15 cellular contexts compared by ENCODE assay signal in the genomic region with DNA sequence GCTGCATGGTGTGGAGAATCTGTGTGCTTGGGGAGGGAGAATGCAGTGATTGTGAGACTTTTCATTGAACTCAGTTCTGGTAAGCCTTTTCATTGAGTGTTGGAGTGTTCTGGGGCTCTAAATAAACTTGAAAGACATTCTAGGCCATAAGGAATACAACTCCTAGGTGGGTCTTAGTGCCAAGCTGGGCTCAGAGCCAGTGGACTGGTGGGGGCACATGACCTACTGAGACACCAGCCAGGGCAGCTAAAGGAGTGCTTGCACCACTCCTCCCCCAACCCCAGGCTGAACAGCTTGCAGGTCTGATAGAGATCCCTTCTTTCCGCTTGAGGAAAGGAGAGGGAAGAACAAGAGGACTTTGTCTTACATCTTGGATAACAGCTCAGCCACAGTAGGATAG.
"Had no signal": no experiment of that assay in that cellular context is flagged by ENCODE, and none has a peak within 500 bp of the region (broad histone marks: within the 10 kb centered on the region; RNA-seq: fewer than 3 reads in every experiment).

No MANE protein-coding gene starts in this region.

- H3K9me3 ChIP-seq: colonic mucosa, mucosa of descending colon, thoracic aorta had no signal

- H3K36me3 ChIP-seq: colonic mucosa, stomach, thoracic aorta had no signal

- H3K27ac ChIP-seq: colonic mucosa, foreskin keratinocyte, stomach, thoracic aorta had no signal

- H3K27me3 ChIP-seq: colonic mucosa, stomach had no signal

- ATAC-seq: foreskin keratinocyte; mucosa of descending colon; naive thymus-derived CD8-positive, alpha-beta T cell; right cardiac atrium had no signal

- H3K4me1 ChIP-seq: colonic mucosa, stomach had no signal

- H3K4me3 ChIP-seq: colonic mucosa, mucosa of descending colon, stomach, thoracic aorta had no signal

- DNase-seq: cerebellar nuclear complex; colonic mucosa; dermis blood vessel endothelial cell; erythroblast; foreskin keratinocyte; islet precursor cell; mucosa of descending colon; naive thymus-derived CD8-positive, alpha-beta T cell; small intestine; stimulated activated CD4-positive, alpha-beta T cell treated with anti-CD3 and anti-CD28 coated beads, Interleukin-12 subunit alpha, Interleukin-12 subunit beta, amount 100 ng/mL, for 4 hours; stimulated activated naive CD4-positive, alpha-beta T cell; stomach; trophoblast cell had no signal
